16 cellular contexts compared by ENCODE assay signal in the genomic region with DNA sequence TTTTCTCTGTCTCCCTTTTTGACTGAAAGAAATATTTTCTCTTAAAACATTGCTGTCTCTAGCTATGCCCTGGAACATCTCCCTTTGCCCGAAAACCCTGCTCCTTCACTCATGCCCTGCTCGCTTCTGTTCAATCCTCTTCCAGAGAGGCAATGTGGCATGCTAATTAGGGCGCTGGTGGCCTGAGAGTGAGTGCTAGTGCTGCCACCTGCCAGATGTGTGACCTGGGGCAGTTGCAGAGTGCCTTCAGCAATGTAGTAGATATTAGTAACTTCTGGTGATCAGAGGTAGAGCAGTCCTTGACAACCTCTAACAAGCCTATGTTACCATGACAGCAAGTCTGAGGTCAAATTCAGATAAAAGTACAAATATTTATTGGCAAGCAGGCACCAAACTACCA.
A peak's percentile ranks its signal among the peaks of the same experiment; 100 is the strongest.
DNase-seq lines count a peak whose midpoint lies in the region; ATAC-seq and TF ChIP-seq lines count a peak whose summit lies in the region.
"Had no signal": no experiment of that assay in that cellular context is flagged by ENCODE, and none has a peak within 500 bp of the region (broad histone marks: within the 10 kb centered on the region; RNA-seq: fewer than 3 reads in every experiment).

No MANE protein-coding gene starts in this region.

- H3K36me3 Mint-ChIP-seq in brain, result no peaks in the 10 kb centered on the region
- H3K36me3 Mint-ChIP-seq in activated T-cell treated with anti-CD3 and anti-CD28 coated beads, Interleukin-2, amount 50 U/mL, for 72 hours (ENCODE audit: insufficient read depth in 2 of 2), result no peaks in the 10 kb centered on the region
- H3K36me3 Mint-ChIP-seq: CD8-positive, alpha-beta memory T cell had no signal

- H3K27ac Mint-ChIP-seq in brain, result peak overlapping the region; percentile 87 to 97 (median 91)
- no peak overlapping the region for H3K27ac Mint-ChIP-seq in activated T-cell treated with anti-CD3 and anti-CD28 coated beads, Interleukin-2, amount 50 U/mL, for 72 hours
- H3K27ac Mint-ChIP-seq: CD8-positive, alpha-beta memory T cell had no signal

- no peaks in the 10 kb centered on the region for H3K79me1 ChIP-seq in mesendoderm (ENCODE audit: low read length)

- no peak for TF ChIP-seq EP300 in transverse colon (IDR thresholded peaks at IDR 0.05; ENCODE audit: low read depth)

- no peaks in the 10 kb centered on the region for H3K79me2 ChIP-seq in mesendoderm (ENCODE audit: control insufficient read depth, insufficient read depth, low read length)

- TF ChIP-seq CTCF in brain (conservative IDR thresholded peaks at IDR 0.05) (no peak), transverse colon (IDR thresholded peaks at IDR 0.05) (no peak)

- no peak overlapping the region for H3K56ac ChIP-seq in mesendoderm (ENCODE audit: low read length)

- DNase-seq in Ammon's horn (ENCODE audit: low spot score), result peak; percentile 43
- DNase-seq in HT-29 (ENCODE audit: low spot score), result peak; percentile 33
- peak; percentile 32 for DNase-seq in mesendoderm
- DNase-seq in cerebellar cortex (ENCODE audit: low spot score), result no peak
- no peak for DNase-seq in NCI-H82 treated with DMSO at 0.1 percent for 48 hours (lab: John Stamatoyannopoulos, UW; ENCODE audit: unreplicated experiment)
- no peak for DNase-seq in activated T-cell treated with anti-CD3 and anti-CD28 coated beads, Interleukin-2, amount 50 U/mL, for 72 hours
- no peak for DNase-seq in transverse colon
- DNase-seq: CD8-positive, alpha-beta memory T cell; H7; Karpas-422; NCI-H1436; NCI-H2029 treated with DMSO at 0.1 percent for 48 hours; NCI-H2227 treated with DMSO at 0.1 percent for 48 hours; NCI-H524 treated with DMSO at 0.1 percent for 48 hours; PC-9 had no signal

- no peak overlapping the region for H3K4ac ChIP-seq in mesendoderm (ENCODE audit: low read depth, low read length)

- no peak overlapping the region for H3K4me2 ChIP-seq in mesendoderm (ENCODE audit: low read length)
- H3K4me2 ChIP-seq: PC-9 had no signal

- no peak overlapping the region for H2BK120ac ChIP-seq in mesendoderm (ENCODE audit: low read depth, low read length)

- H3K27me3 Mint-ChIP-seq in brain, result no peaks in the 10 kb centered on the region
- H3K27me3 Mint-ChIP-seq in activated T-cell treated with anti-CD3 and anti-CD28 coated beads, Interleukin-2, amount 50 U/mL, for 72 hours (ENCODE audit: low read depth), result peaks cover 20% of the 10 kb centered on the region

- H3K9me3 ChIP-seq in transverse colon, result no peaks in the 10 kb centered on the region

- H3K27ac ChIP-seq in mesendoderm (ENCODE audit: low read depth, low read length) (no peak overlapping the region), transverse colon (no peak overlapping the region)
- H3K27ac ChIP-seq: PC-9 had no signal

- peak overlapping the region in 2 of 5 experiments; percentile 2 to 18 for H3K4me3 Mint-ChIP-seq in brain
- H3K4me3 Mint-ChIP-seq in activated T-cell treated with anti-CD3 and anti-CD28 coated beads, Interleukin-2, amount 50 U/mL, for 72 hours, result no peak overlapping the region
- H3K4me3 Mint-ChIP-seq: CD8-positive, alpha-beta memory T cell had no signal

- no peak overlapping the region for H4K5ac ChIP-seq in mesendoderm (ENCODE audit: low read length)

- H3K4me3 ChIP-seq in mesendoderm (ENCODE audit: low read length), result no peak overlapping the region
- no peak overlapping the region for H3K4me3 ChIP-seq in transverse colon
- H3K4me3 ChIP-seq: PC-9 had no signal

- no peak overlapping the region for H4K8ac ChIP-seq in mesendoderm (ENCODE audit: low read depth, low read length)

- no peak overlapping the region for H3K18ac ChIP-seq in mesendoderm (ENCODE audit: low read length)

- H3K9ac ChIP-seq in mesendoderm (ENCODE audit: low read length), result no peak overlapping the region

- no peak overlapping the region for H3K23ac ChIP-seq in mesendoderm (ENCODE audit: low read length)

- no peak for TF ChIP-seq POLR2A in transverse colon (IDR thresholded peaks at IDR 0.05)

- no peaks in the 10 kb centered on the region for H3K36me3 ChIP-seq in mesendoderm (ENCODE audit: control insufficient read depth, insufficient read depth, low read length)
- H3K36me3 ChIP-seq in transverse colon, result no peaks in the 10 kb centered on the region

- WGBS in mesendoderm (ENCODE audit: extremely low coverage, insufficient coverage, low lambda C conversion rate), result no CpG with 5 or more reads among the region's 3 CpGs
- 72 to 82% methylated on average over 2 to 3 of the region's 3 CpGs for WGBS in transverse colon (ENCODE audit: low coverage in 1 of 2), 2 donors

- H2BK15ac ChIP-seq in mesendoderm (replicated peaks; ENCODE audit: low read depth), result no peak overlapping the region

- in situ Hi-C loops in transverse colon (cut with MboI; ENCODE audit: low pct_ligation_motif_present in 1 of 4, low pct_unique_long_range_greater_than_20kb in 1 of 4, low sequenced_read_pairs in 3 of 4), result no loop called here

- no peak overlapping the region for H2BK5ac ChIP-seq in mesendoderm (ENCODE audit: low read length)

- intact Hi-C loops in transverse colon (cut with DNase I; ENCODE audit: low total_unique reads), result no loop called here

- H3K4me1 Mint-ChIP-seq in brain, result peaks cover 66% of the 10 kb centered on the region
- peaks cover 8% of the 10 kb centered on the region for H3K4me1 Mint-ChIP-seq in activated T-cell treated with anti-CD3 and anti-CD28 coated beads, Interleukin-2, amount 50 U/mL, for 72 hours (ENCODE audit: low read depth)
- H3K4me1 Mint-ChIP-seq: CD8-positive, alpha-beta memory T cell had no signal

- no peak for ATAC-seq in activated T-cell treated with anti-CD3 and anti-CD28 coated beads, Interleukin-2, amount 50 U/mL, for 72 hours (replicated peaks in 1 of 2)

- no peaks in the 10 kb centered on the region for H3K27me3 ChIP-seq in mesendoderm (ENCODE audit: insufficient read depth, low read length, poor library complexity)
- no peaks in the 10 kb centered on the region for H3K27me3 ChIP-seq in transverse colon

- H2AK5ac ChIP-seq in mesendoderm (ENCODE audit: low read length), result no peak overlapping the region

- H3K9me3 Mint-ChIP-seq in brain, result no peaks in the 10 kb centered on the region
- no peaks in the 10 kb centered on the region for H3K9me3 Mint-ChIP-seq in activated T-cell treated with anti-CD3 and anti-CD28 coated beads, Interleukin-2, amount 50 U/mL, for 72 hours
- H3K9me3 Mint-ChIP-seq: CD8-positive, alpha-beta memory T cell had no signal

- H3K4me1 ChIP-seq in mesendoderm (ENCODE audit: control insufficient read depth, low read depth, low read length) (peaks cover 8% of the 10 kb centered on the region), transverse colon (no peaks in the 10 kb centered on the region)

Comparison
In these comparisons a context has a peak if more than half of its experiments do, and no peak if none do; other contexts are left out.
1. DNase-seq: peak in Ammon's horn (single experiment), HT-29 (single experiment) and mesendoderm (single experiment); none in cerebellar cortex (single experiment), NCI-H82 treated with DMSO at 0.1 percent for 48 hours (single experiment), activated T-cell treated with anti-CD3 and anti-CD28 coated beads, Interleukin-2, amount 50 U/mL, for 72 hours (0 of 2) and transverse colon (single experiment).